9 cellular contexts compared by ENCODE assay signal in genomic region chr14:24203249-24203886, GRCh38. TPM values are rescaled to one million over a fixed set of nuclear protein-coding genes. Genes with fewer than 3 reads are reported as not detected.
DNase-seq lines count a peak whose midpoint lies in the region; ATAC-seq, FAIRE-seq and TF ChIP-seq lines count a peak whose summit lies in the region.
"Not testable (repeated sequence)": the region's sequence is repeated elsewhere in the genome, so short reads cannot be mapped to it uniquely, and the experiment has no call there.
"Had no signal": no experiment of that assay in that cellular context is flagged by ENCODE, and none has a peak within 500 bp of the region (broad histone marks: within the 10 kb centered on the region; RNA-seq: fewer than 3 reads in every experiment).

No MANE protein-coding gene starts in this region.

- not testable (repeated sequence) for TF ChIP-seq RAD21 in K562 (CRISPR knock-in tag; conservative IDR thresholded peaks at IDR 0.05 in 1 of 2, IDR thresholded peaks at IDR 0.05 in 1 of 2)

- in situ Hi-C loops in K562 (cut with MboI) = not testable (repeated sequence)

- BruUV-seq in K562 (replicated peaks; lab: Mats Ljungman, UMichigan) = not testable (repeated sequence)

- H2AFZ ChIP-seq in GM23338; K562 (ENCODE audit: low read depth, low read length): not testable (repeated sequence)

- H3K79me2 ChIP-seq in GM23338 (replicated peaks; ENCODE audit: insufficient read depth); K562 (ENCODE audit: control insufficient read depth, insufficient read depth, low read length): not testable (repeated sequence)

- not testable (repeated sequence) for ATAC-seq in GM23338, K562, left lobe of liver

- H3K9me1 ChIP-seq in K562 (ENCODE audit: control insufficient read depth, insufficient read depth, low read length) = not testable (repeated sequence)

- H3K9me3 Mint-ChIP-seq in GM23338 (peaks cover 35% of the 10 kb centered on the region), endodermal cell (peaks cover 32% of the 10 kb centered on the region)

- intact Hi-C loops in K562 (cut with micrococcal nuclease); sigmoid colon (cut with DNase I): not testable (repeated sequence)

- FAIRE-seq in K562 (lab: Jason Lieb, UNC) = not testable (repeated sequence)

- POLR2A ChIA-PET in K562 (lab: Yijun Ruan, JAX) = interaction anchor here (1.7 kb wide), 1 partner anchor 8 kb away, joined by 5 read pairs; the partner anchor contains the start of gene TM9SF1

- CTCF ChIA-PET in K562 (lab: Yijun Ruan, JAX; ENCODE audit: low intra/inter-chr PET ratio) = not testable (repeated sequence)

- 0 out of 2 replicates have a peak, but pooled peaks have one; percentile 19 for TF ChIP-seq POLR2A in K562 (conservative IDR thresholded peaks at IDR 0.05)
- not testable (repeated sequence) for TF ChIP-seq POLR2A in sigmoid colon (IDR thresholded peaks at IDR 0.05)

- not testable (repeated sequence) for H4K20me1 ChIP-seq in GM23338 (replicated peaks; ENCODE audit: insufficient read depth); K562 (replicated peaks; ENCODE audit: control insufficient read depth, insufficient read depth, low read length)

- 0 out of 2 replicates have a peak overlapping the region, but pooled peaks have one; percentile 9 for H3K4me2 ChIP-seq in GM23338
- H3K4me2 ChIP-seq in K562 (ENCODE audit: insufficient read depth, low read length) = not testable (repeated sequence)

- H3K9me2 ChIP-seq in GM23338 (ENCODE audit: insufficient read depth) = not testable (repeated sequence)

- H3K4me3 ChIP-seq in GM23338; HUES64 (ENCODE audit: low read length); K562; sigmoid colon: not testable (repeated sequence)
- peak overlapping the region; percentile 24 for H3K4me3 ChIP-seq in endodermal cell (ENCODE audit: low read length)

- H3K4me1 Mint-ChIP-seq in GM23338 = peaks cover 33% of the 10 kb centered on the region
- not testable (repeated sequence) for H3K4me1 Mint-ChIP-seq in endodermal cell

- TF ChIP-seq CTCF in GM23338 (conservative IDR thresholded peaks at IDR 0.05; ENCODE audit: low read depth in 2 of 2); K562 (IDR thresholded peaks at IDR 0.05 in 2 of 3, conservative IDR thresholded peaks at IDR 0.05 in 1 of 3; ENCODE audit: insufficient read depth in 2 of 3, low read depth in 1 of 3, low read length in 3 of 3); endodermal cell (conservative IDR thresholded peaks at IDR 0.05); sigmoid colon (IDR thresholded peaks at IDR 0.05): not testable (repeated sequence)

- not testable (repeated sequence) for H3K27me3 ChIP-seq in GM23338 (ENCODE audit: insufficient read depth); HUES64 (ENCODE audit: insufficient read depth, low read length); K562 (ENCODE audit: control insufficient read depth in 2 of 2, insufficient read depth in 2 of 2, low read length in 2 of 2); endodermal cell (ENCODE audit: control insufficient read depth, insufficient read depth, low read length, poor library complexity, severe bottlenecking); sigmoid colon

- peaks cover 14% of the 10 kb centered on the region; the same call in 1 of the 2 replicates for H3K36me3 ChIP-seq in GM23338 (ENCODE audit: insufficient read depth)
- H3K36me3 ChIP-seq in HUES64 (ENCODE audit: insufficient read depth, low read length) = peaks cover 51% of the 10 kb centered on the region
- H3K36me3 ChIP-seq in K562 (ENCODE audit: control insufficient read depth, insufficient read depth, low read length) = peaks cover 44% of the 10 kb centered on the region; the same call in 2 of the 3 replicates
- peaks cover 61% of the 10 kb centered on the region for H3K36me3 ChIP-seq in endodermal cell (ENCODE audit: control insufficient read depth, insufficient read depth, low read length)
- peaks cover 0 to 68% (median 11%) of the 10 kb centered on the region in 4 donors for H3K36me3 ChIP-seq in sigmoid colon

- not testable (repeated sequence) for H3F3A ChIP-seq in GM23338 (replicated peaks; ENCODE audit: low read depth)

- H3K27me3 Mint-ChIP-seq in GM23338 (ENCODE audit: insufficient read depth, low read depth, poor library complexity) = peaks cover 16% of the 10 kb centered on the region
- not testable (repeated sequence) for H3K27me3 Mint-ChIP-seq in endodermal cell (ENCODE audit: insufficient read depth)

- H3K4me1 ChIP-seq in GM23338 (ENCODE audit: insufficient read depth); HUES64 (ENCODE audit: insufficient read depth, low read length); endodermal cell (ENCODE audit: control insufficient read depth, insufficient read depth, low read length); sigmoid colon: not testable (repeated sequence)
- H3K4me1 ChIP-seq in K562 (replicated peaks in 1 of 2; ENCODE audit: control insufficient read depth in 2 of 2, insufficient read depth in 2 of 2, low read length in 2 of 2) = peaks cover 8 to 12% of the 10 kb centered on the region in 2 experiments; a peak in 4 of 5 replicates

- peak overlapping the region; percentile 80 for H3K27ac Mint-ChIP-seq in GM23338
- H3K27ac Mint-ChIP-seq in endodermal cell = not testable (repeated sequence)

- not testable (repeated sequence) for H3K9ac ChIP-seq in HUES64 (ENCODE audit: low read depth, low read length); K562 (ENCODE audit: insufficient read depth in 1 of 2, low read depth in 2 of 2, low read length in 2 of 2); endodermal cell (ENCODE audit: extremely low read depth, low read length, poor library complexity, severe bottlenecking)

- whole genome bisulfite sequencing in HUES64 = 93% methylated on average over 16 of the region's 16 CpGs
- WGBS in K562 (ENCODE audit: insufficient coverage, low coverage, missing lambda C conversion rate) = 83% methylated on average over 4 of the region's 16 CpGs
- 91 to 98% methylated on average over 10 to 15 of the region's 16 CpGs for WGBS in endodermal cell (ENCODE audit: insufficient coverage in 1 of 2, insufficient read length in 1 of 2), 2 experiments
- WGBS in sigmoid colon, 2 donors = 96 to 98% methylated on average over 16 of the region's 16 CpGs

- TF ChIP-seq EP300 in K562 (IDR thresholded peaks at IDR 0.05; ENCODE audit: low read length); sigmoid colon (IDR thresholded peaks at IDR 0.05): not testable (repeated sequence)

- not testable (repeated sequence) for H3K9me3 ChIP-seq in HUES64 (ENCODE audit: insufficient read depth, low read depth, low read length); K562 (replicated peaks; ENCODE audit: control insufficient read depth, insufficient read depth, low read depth, low read length); sigmoid colon
- peaks cover 23% of the 10 kb centered on the region for H3K9me3 ChIP-seq in endodermal cell (ENCODE audit: control insufficient read depth, low read length)

- H3K36me3 Mint-ChIP-seq in GM23338 (ENCODE audit: low read depth) = peaks cover 88% of the 10 kb centered on the region
- H3K36me3 Mint-ChIP-seq in endodermal cell (ENCODE audit: low read depth) = peaks cover 84% of the 10 kb centered on the region

- H3K27ac ChIP-seq in GM23338 (ENCODE audit: low read depth) (peak overlapping the region; percentile 73), HUES64 (ENCODE audit: low read depth, low read length) (peak overlapping the region; percentile 25; the same call in 1 of the 2 replicates)
- not testable (repeated sequence) for H3K27ac ChIP-seq in K562 (ENCODE audit: extremely low read depth, low read depth, low read length); endodermal cell (ENCODE audit: low read depth, low read length); sigmoid colon

- H3K4me3 Mint-ChIP-seq in GM23338 = peak overlapping the region; percentile 56
- not testable (repeated sequence) for H3K4me3 Mint-ChIP-seq in endodermal cell

- DNase-seq in GM23338 (ENCODE audit: low spot score); K562 (ENCODE audit: extremely low read depth in 1 of 4, low spot score in 3 of 4); endodermal cell: not testable (repeated sequence)
- peak; percentile 8 to 11 for DNase-seq in activated T-cell treated with anti-CD3 and anti-CD28 coated beads, Interleukin-2, amount 50 U/mL, for 48 hours
- peak; percentile 24 for DNase-seq in left lobe of liver (ENCODE audit: low spot score)
- DNase-seq in sigmoid colon = peak; percentile 40

RNA-seq across cellular contexts. Expression of gene TSSK4, which starts 2.1 kb away (rescaled TPM):
- total RNA-seq in GM23338 (2014; rRNA removed; shearing (Covaris generic)) = 0.66 and 1.0 TPM in 2 replicates
- polyA plus RNA-seq in GM23338 (2016; fragmentation: Nextera tagmentation; extraction: Ambion mirVana) = 0.70 and 0.84 TPM in 2 replicates
- polyA plus RNA-seq in HUES64 (2013, experiment 1 of 2) = not detected
- polyA plus RNA-seq in HUES64 (2013, experiment 2 of 2) = not detected
- total RNA-seq in K562 (2011; cell fraction: chromatin; rRNA removed; ENCODE audit: low replicate concordance) = 0.40 and 1.6 TPM in 2 replicates
- total RNA-seq in K562 (2011; cell fraction: nucleolus; rRNA removed) = 0.26 and 1.7 TPM in 2 replicates
- 1.6 and 3.0 TPM in 2 replicates for total RNA-seq in K562 (2011; cell fraction: nucleoplasm; rRNA removed)
- not detected in 2 replicates for total RNA-seq in K562 (2014; rRNA removed)
- total RNA-seq in K562 (2014; rRNA removed; fragmentation: Illumina TruSeq; extraction: Trizol) = not detected in 2 replicates
- total RNA-seq in K562 (2015; rRNA removed; fragmentation: Illumina TruSeq; extraction: Trizol) = 0.15 TPM in 1 of 2 replicates, not detected in the other
- not detected in 2 replicates for total RNA-seq in K562 (2021)
- polyA plus RNA-seq in K562 (2011; rRNA removed) = not detected in 2 replicates
- polyA plus RNA-seq in K562 (2011; cell fraction: cytosol; rRNA removed) = 0.04 TPM in 1 of 2 replicates, not detected in the other
- 0.14 and 0.35 TPM in 2 replicates for polyA plus RNA-seq in K562 (2011; cell fraction: nucleus; rRNA removed)
- 1.7 and 2.2 TPM in 2 replicates for polyA plus RNA-seq in K562 (2012)
- polyA plus RNA-seq in K562 (2014; fragmentation: Illumina TruSeq; extraction: Trizol) = not detected in 2 replicates
- under 1 TPM; 0.07 to 0.14 TPM for polyA plus RNA-seq in K562 (2014; fragmentation: Nextera tagmentation; extraction: Ambion mirVana)
- not detected in 2 replicates for polyA plus RNA-seq in K562 (2014; rRNA removed)
- 0.27 and 0.95 TPM in 2 replicates for polyA minus RNA-seq in K562 (2011; rRNA and poly(A)+ RNA removed)
- not detected in 2 replicates for polyA minus RNA-seq in K562 (2011; cell fraction: cytosol; rRNA and poly(A)+ RNA removed)
- polyA minus RNA-seq in K562 (2011; cell fraction: nucleus; rRNA and poly(A)+ RNA removed) = 0.54 and 0.67 TPM in 2 replicates
- under 1 TPM; 0.38 to 0.51 TPM for total RNA-seq in endodermal cell
- polyA plus RNA-seq in endodermal cell (2013, experiment 1 of 2) = not detected
- polyA plus RNA-seq in endodermal cell (2013, experiment 2 of 2) = not detected
- 0.35 TPM for total RNA-seq in left lobe of liver
- under 1 TPM in 1 of 4 donors, not detected in 3; 0.66 TPM for total RNA-seq in sigmoid colon
- under 1 TPM in 1 of 3 donors, not detected in 2; 0.22 TPM for polyA plus RNA-seq in sigmoid colon
- total RNA-seq: Daoy had no signal
- polyA plus RNA-seq: AG04450 had no signal

RNA-seq across cellular contexts. Expression of gene TM9SF1, which starts 8.1 kb away (rescaled TPM):
- total RNA-seq in GM23338 (2014; rRNA removed; shearing (Covaris generic)) = 25.6 and 27.5 TPM in 2 replicates
- 10.7 and 12.6 TPM in 2 replicates for polyA plus RNA-seq in GM23338 (2016; fragmentation: Nextera tagmentation; extraction: Ambion mirVana)
- 22.3 TPM for polyA plus RNA-seq in HUES64 (2013, experiment 1 of 2)
- 24.5 TPM for polyA plus RNA-seq in HUES64 (2013, experiment 2 of 2)
- 13.1 and 32.6 TPM in 2 replicates for total RNA-seq in K562 (2011; cell fraction: chromatin; rRNA removed; ENCODE audit: low replicate concordance)
- 28.6 and 29.0 TPM in 2 replicates for total RNA-seq in K562 (2011; cell fraction: nucleolus; rRNA removed)
- total RNA-seq in K562 (2011; cell fraction: nucleoplasm; rRNA removed) = 23.8 and 27.3 TPM in 2 replicates
- total RNA-seq in K562 (2014; rRNA removed) = 11.8 and 15.0 TPM in 2 replicates
- total RNA-seq in K562 (2014; rRNA removed; fragmentation: Illumina TruSeq; extraction: Trizol) = 6.9 and 11.0 TPM in 2 replicates
- 12.7 and 13.2 TPM in 2 replicates for total RNA-seq in K562 (2015; rRNA removed; fragmentation: Illumina TruSeq; extraction: Trizol)
- total RNA-seq in K562 (2021) = 20.3 TPM in 2 replicates
- polyA plus RNA-seq in K562 (2011; rRNA removed) = 9.2 and 10.6 TPM in 2 replicates
- 20.9 and 23.6 TPM in 2 replicates for polyA plus RNA-seq in K562 (2011; cell fraction: cytosol; rRNA removed)
- 13.1 and 13.3 TPM in 2 replicates for polyA plus RNA-seq in K562 (2011; cell fraction: nucleus; rRNA removed)
- 15.5 and 21.2 TPM in 2 replicates for polyA plus RNA-seq in K562 (2012)
- 13.3 and 17.9 TPM in 2 replicates for polyA plus RNA-seq in K562 (2014; fragmentation: Illumina TruSeq; extraction: Trizol)
- polyA plus RNA-seq in K562 (2014; fragmentation: Nextera tagmentation; extraction: Ambion mirVana) = 1 to 10 TPM; 5.3 to 6.3 TPM
- 13.0 and 18.9 TPM in 2 replicates for polyA plus RNA-seq in K562 (2014; rRNA removed)
- 9.7 and 12.0 TPM in 2 replicates for polyA minus RNA-seq in K562 (2011; rRNA and poly(A)+ RNA removed)
- polyA minus RNA-seq in K562 (2011; cell fraction: cytosol; rRNA and poly(A)+ RNA removed) = 2.8 and 4.1 TPM in 2 replicates
- 5.8 and 6.7 TPM in 2 replicates for polyA minus RNA-seq in K562 (2011; cell fraction: nucleus; rRNA and poly(A)+ RNA removed)
- 10 to 100 TPM; 37.4 to 40.8 TPM for total RNA-seq in endodermal cell
- 38.3 TPM for polyA plus RNA-seq in endodermal cell (2013, experiment 1 of 2)
- 34.4 TPM for polyA plus RNA-seq in endodermal cell (2013, experiment 2 of 2)
- total RNA-seq in left lobe of liver = 47.1 TPM
- total RNA-seq in sigmoid colon = 10 to 100 TPM; 29.6 to 36.9 (median 34.7) TPM
- 10 to 100 TPM in 2 of 3 donors, 1 to 10 TPM in 1; 7.9 to 37.2 (median 10.8) TPM for polyA plus RNA-seq in sigmoid colon

RNA-seq across cellular contexts. Expression of gene CHMP4A, which starts 9.9 kb away (rescaled TPM):
- total RNA-seq in GM23338 (2014; rRNA removed; shearing (Covaris generic)) = 10.6 and 19.3 TPM in 2 replicates
- polyA plus RNA-seq in GM23338 (2016; fragmentation: Nextera tagmentation; extraction: Ambion mirVana) (30.1 and 36.9 TPM in 2 replicates), K562 (2011; rRNA removed) (36.1 and 50.5 TPM in 2 replicates), K562 (2014; fragmentation: Illumina TruSeq; extraction: Trizol) (77.2 and 88.9 TPM in 2 replicates), K562 (2014; fragmentation: Nextera tagmentation; extraction: Ambion mirVana) (100 to 1,000 TPM in 1 of 2 experiments, 10 to 100 TPM in 1; 91.4 to 104 TPM), K562 (2014; rRNA removed) (77.0 and 84.5 TPM in 2 replicates), sigmoid colon (100 to 1,000 TPM in 2 of 3 donors, 10 to 100 TPM in 1; 81.6 to 116 (median 109) TPM)
- polyA plus RNA-seq in HUES64 (2013, experiment 1 of 2) = 35.3 TPM
- 37.5 TPM for polyA plus RNA-seq in HUES64 (2013, experiment 2 of 2)
- total RNA-seq in K562 (2011; cell fraction: chromatin; rRNA removed; ENCODE audit: low replicate concordance) = 40.8 and 43.4 TPM in 2 replicates
- total RNA-seq in K562 (2011; cell fraction: nucleolus; rRNA removed) = 10.3 and 14.2 TPM in 2 replicates
- 21.1 and 24.1 TPM in 2 replicates for total RNA-seq in K562 (2011; cell fraction: nucleoplasm; rRNA removed)
- total RNA-seq in K562 (2014; rRNA removed) (52.5 and 52.7 TPM in 2 replicates), K562 (2014; rRNA removed; fragmentation: Illumina TruSeq; extraction: Trizol) (37.6 and 41.5 TPM in 2 replicates), K562 (2015; rRNA removed; fragmentation: Illumina TruSeq; extraction: Trizol) (37.2 and 38.7 TPM in 2 replicates), K562 (2021) (25.7 and 28.8 TPM in 2 replicates), endodermal cell (10 to 100 TPM; 38.8 to 44.3 TPM), left lobe of liver (14.4 TPM), sigmoid colon (100 to 1,000 TPM in 2 of 4 donors, 10 to 100 TPM in 2; 65.6 to 149 (median 102) TPM)
- 25.1 and 73.5 TPM in 2 replicates for polyA plus RNA-seq in K562 (2011; cell fraction: cytosol; rRNA removed)
- polyA plus RNA-seq in K562 (2011; cell fraction: nucleus; rRNA removed) = 14.6 and 17.5 TPM in 2 replicates
- polyA plus RNA-seq in K562 (2012) = 67.8 and 71.0 TPM in 2 replicates
- polyA minus RNA-seq in K562 (2011; rRNA and poly(A)+ RNA removed) = 53.3 and 63.0 TPM in 2 replicates
- polyA minus RNA-seq in K562 (2011; cell fraction: cytosol; rRNA and poly(A)+ RNA removed) = 10.3 TPM in 2 replicates
- 3.5 and 7.1 TPM in 2 replicates for polyA minus RNA-seq in K562 (2011; cell fraction: nucleus; rRNA and poly(A)+ RNA removed)
- polyA plus RNA-seq in endodermal cell (2013, experiment 1 of 2) = 43.0 TPM
- polyA plus RNA-seq in endodermal cell (2013, experiment 2 of 2) = 44.3 TPM

RNA-seq across cellular contexts. Expression of gene MDP1, which starts 12.5 kb away (rescaled TPM):
- 9.6 and 9.8 TPM in 2 replicates for total RNA-seq in GM23338 (2014; rRNA removed; shearing (Covaris generic))
- polyA plus RNA-seq in GM23338 (2016; fragmentation: Nextera tagmentation; extraction: Ambion mirVana) (24.7 and 31.1 TPM in 2 replicates), K562 (2011; rRNA removed) (11.6 and 12.6 TPM in 2 replicates), K562 (2014; fragmentation: Illumina TruSeq; extraction: Trizol) (9.1 and 10.1 TPM in 2 replicates), K562 (2014; fragmentation: Nextera tagmentation; extraction: Ambion mirVana) (10 to 100 TPM; 27.2 to 29.6 TPM), K562 (2014; rRNA removed) (11.9 and 15.3 TPM in 2 replicates), sigmoid colon (10 to 100 TPM; 15.1 to 34.2 (median 28.8) TPM)
- polyA plus RNA-seq in HUES64 (2013, experiment 1 of 2) = 22.4 TPM
- 20.3 TPM for polyA plus RNA-seq in HUES64 (2013, experiment 2 of 2)
- 3.0 and 11.2 TPM in 2 replicates for total RNA-seq in K562 (2011; cell fraction: chromatin; rRNA removed; ENCODE audit: low replicate concordance)
- 8.7 and 9.2 TPM in 2 replicates for total RNA-seq in K562 (2011; cell fraction: nucleolus; rRNA removed)
- 3.9 and 5.9 TPM in 2 replicates for total RNA-seq in K562 (2011; cell fraction: nucleoplasm; rRNA removed)
- total RNA-seq in K562 (2014; rRNA removed) (2.7 and 6.8 TPM in 2 replicates), K562 (2014; rRNA removed; fragmentation: Illumina TruSeq; extraction: Trizol) (8.9 and 11.0 TPM in 2 replicates), K562 (2015; rRNA removed; fragmentation: Illumina TruSeq; extraction: Trizol) (7.8 and 8.5 TPM in 2 replicates), K562 (2021) (10.5 and 11.0 TPM in 2 replicates), endodermal cell (10 to 100 TPM; 21.0 to 25.0 TPM), left lobe of liver (5.0 TPM), sigmoid colon (10 to 100 TPM; 22.4 to 31.7 (median 26.5) TPM)
- 9.7 and 12.9 TPM in 2 replicates for polyA plus RNA-seq in K562 (2011; cell fraction: cytosol; rRNA removed)
- polyA plus RNA-seq in K562 (2011; cell fraction: nucleus; rRNA removed) = 12.8 and 15.2 TPM in 2 replicates
- 9.3 and 11.2 TPM in 2 replicates for polyA plus RNA-seq in K562 (2012)
- polyA minus RNA-seq in K562 (2011; rRNA and poly(A)+ RNA removed) = 1.8 and 4.2 TPM in 2 replicates
- 1.7 and 3.4 TPM in 2 replicates for polyA minus RNA-seq in K562 (2011; cell fraction: cytosol; rRNA and poly(A)+ RNA removed)
- 5.8 and 6.0 TPM in 2 replicates for polyA minus RNA-seq in K562 (2011; cell fraction: nucleus; rRNA and poly(A)+ RNA removed)
- polyA plus RNA-seq in endodermal cell (2013, experiment 1 of 2) = 35.2 TPM
- polyA plus RNA-seq in endodermal cell (2013, experiment 2 of 2) = 32.7 TPM

RNA-seq across cellular contexts. Expression of gene IPO4, which starts 14.8 kb away (rescaled TPM):
- total RNA-seq in GM23338 (2014; rRNA removed; shearing (Covaris generic)) = 84.2 and 105 TPM in 2 replicates
- polyA plus RNA-seq in GM23338 (2016; fragmentation: Nextera tagmentation; extraction: Ambion mirVana) = 34.2 and 34.3 TPM in 2 replicates
- 61.6 TPM for polyA plus RNA-seq in HUES64 (2013, experiment 1 of 2)
- 44.8 TPM for polyA plus RNA-seq in HUES64 (2013, experiment 2 of 2)
- 71.7 and 221 TPM in 2 replicates for total RNA-seq in K562 (2011; cell fraction: chromatin; rRNA removed; ENCODE audit: low replicate concordance)
- 175 and 192 TPM in 2 replicates for total RNA-seq in K562 (2011; cell fraction: nucleolus; rRNA removed)
- total RNA-seq in K562 (2011; cell fraction: nucleoplasm; rRNA removed) = 73.9 and 88.9 TPM in 2 replicates
- total RNA-seq in K562 (2014; rRNA removed) = 109 and 151 TPM in 2 replicates
- total RNA-seq in K562 (2014; rRNA removed; fragmentation: Illumina TruSeq; extraction: Trizol) = 15.2 and 21.7 TPM in 2 replicates
- 31.8 and 36.2 TPM in 2 replicates for total RNA-seq in K562 (2015; rRNA removed; fragmentation: Illumina TruSeq; extraction: Trizol)
- 104 and 122 TPM in 2 replicates for total RNA-seq in K562 (2021)
- 13.7 and 22.4 TPM in 2 replicates for polyA plus RNA-seq in K562 (2011; rRNA removed)
- polyA plus RNA-seq in K562 (2011; cell fraction: cytosol; rRNA removed) = 17.4 and 31.1 TPM in 2 replicates
- polyA plus RNA-seq in K562 (2011; cell fraction: nucleus; rRNA removed) = 90.5 and 143 TPM in 2 replicates
- polyA plus RNA-seq in K562 (2012) = 48.6 and 67.0 TPM in 2 replicates
- polyA plus RNA-seq in K562 (2014; fragmentation: Illumina TruSeq; extraction: Trizol) = 46.0 and 58.1 TPM in 2 replicates
- 1 to 10 TPM; 7.3 to 7.5 TPM for polyA plus RNA-seq in K562 (2014; fragmentation: Nextera tagmentation; extraction: Ambion mirVana)
- 41.5 and 47.7 TPM in 2 replicates for polyA plus RNA-seq in K562 (2014; rRNA removed)
- polyA minus RNA-seq in K562 (2011; rRNA and poly(A)+ RNA removed) = 30.5 and 36.4 TPM in 2 replicates
- polyA minus RNA-seq in K562 (2011; cell fraction: cytosol; rRNA and poly(A)+ RNA removed) = 44.0 and 46.2 TPM in 2 replicates
- 86.6 and 94.8 TPM in 2 replicates for polyA minus RNA-seq in K562 (2011; cell fraction: nucleus; rRNA and poly(A)+ RNA removed)
- total RNA-seq in endodermal cell = 10 to 100 TPM; 56.3 to 67.4 TPM
- polyA plus RNA-seq in endodermal cell (2013, experiment 1 of 2) = 30.3 TPM
- 28.8 TPM for polyA plus RNA-seq in endodermal cell (2013, experiment 2 of 2)
- total RNA-seq in left lobe of liver = 20.2 TPM
- 10 to 100 TPM; 11.0 to 37.1 (median 13.2) TPM for total RNA-seq in sigmoid colon
- 10 to 100 TPM in 1 of 3 donors, 1 to 10 TPM in 2; 3.0 to 24.4 (median 5.4) TPM for polyA plus RNA-seq in sigmoid colon
